Comparison of ENCODE assay signal across 37 cellular contexts in genomic region chr4:164304861-164305260, GRCh38.
DNase-seq lines count a peak whose midpoint lies in the region; ATAC-seq, FAIRE-seq and TF ChIP-seq lines count a peak whose summit lies in the region.
"Had no signal": no experiment of that assay in that cellular context is flagged by ENCODE, and none has a peak within 500 bp of the region (broad histone marks: within the 10 kb centered on the region; RNA-seq: fewer than 3 reads in every experiment).

No MANE protein-coding gene starts in this region.

- H3K4me3 ChIP-seq in HepG2 (replicated peaks in 1 of 3; ENCODE audit: insufficient read depth in 1 of 3, low read depth in 2 of 3, low read length in 3 of 3), result no peak overlapping the region
- H3K4me3 ChIP-seq: A549, heart left ventricle, K562, MG63, SJSA1, uterus had no signal

- H3K9me3 Mint-ChIP-seq in HFFc6, result peaks cover 44% of the 10 kb centered on the region
- H3K9me3 Mint-ChIP-seq: mesothelial cell of epicardium; stimulated activated naive CD8-positive, alpha-beta T cell treated with anti-CD3 and anti-CD28 coated beads, Interleukin-15, Interleukin-2, amounts not matched to agents 100 ng/mL and 50 ng/mL, for 24 hours had no signal

- no peaks in the 10 kb centered on the region for H3K79me2 ChIP-seq in HepG2 (ENCODE audit: insufficient read depth, low read length)

- H3K27me3 Mint-ChIP-seq in HFFc6 (ENCODE audit: insufficient read depth), result no peaks in the 10 kb centered on the region
- H3K27me3 Mint-ChIP-seq: activated T-helper 17 cell treated with anti-CD3 and anti-CD28 coated beads, Interleukin-2, amount 50 U/mL, for 72 hours; CD4-positive, CD25-positive, alpha-beta regulatory T cell; stimulated activated naive CD8-positive, alpha-beta T cell treated with anti-CD3 and anti-CD28 coated beads, Interleukin-15, Interleukin-2, amounts not matched to agents 100 ng/mL and 50 ng/mL, for 24 hours had no signal

- CTCF ChIA-PET in RWPE1 (lab: Yijun Ruan, JAX) (no interaction called here), HepG2 (lab: Yijun Ruan, JAX; ENCODE audit: low intra/inter-chr PET ratio, low total read pairs) (no interaction called here)

- no peak overlapping the region for H3K27ac ChIP-seq in RWPE1
- H3K27ac ChIP-seq in epithelial cell of prostate, result peak overlapping the region; percentile 9
- no peak overlapping the region for H3K27ac ChIP-seq in HepG2 (ENCODE audit: extremely low read length, insufficient read depth, low read length)
- H3K27ac ChIP-seq: A549, heart left ventricle, SJSA1, uterus, WERI-Rb-1 had no signal

- POLR2A ChIA-PET in RWPE1 (lab: Yijun Ruan, JAX; ENCODE audit: low non-redundant PET) (no interaction called here), HepG2 (lab: Yijun Ruan, JAX) (no interaction called here)

- 12% methylated on average over 2 of the region's 2 CpGs for WGBS in HepG2 (ENCODE audit: low lambda C conversion rate)

- H3K4me3 Mint-ChIP-seq in HFFc6, result no peak overlapping the region
- H3K4me3 Mint-ChIP-seq: activated T-helper 17 cell treated with anti-CD3 and anti-CD28 coated beads, Interleukin-2, amount 50 U/mL, for 72 hours; CD4-positive, CD25-positive, alpha-beta regulatory T cell; mesothelial cell of epicardium; stimulated activated naive CD8-positive, alpha-beta T cell treated with anti-CD3 and anti-CD28 coated beads, Interleukin-15, Interleukin-2, amounts not matched to agents 100 ng/mL and 50 ng/mL, for 24 hours had no signal

- H3K36me3 Mint-ChIP-seq in HFFc6 (ENCODE audit: low read depth), result no peaks in the 10 kb centered on the region
- H3K36me3 Mint-ChIP-seq: CD4-positive, CD25-positive, alpha-beta regulatory T cell; mesothelial cell of epicardium had no signal

- no peak for TF ChIP-seq RAD21 in HepG2 (CRISPR knock-in tag; IDR thresholded peaks at IDR 0.05)

- no peaks in the 10 kb centered on the region for H3K27me3 ChIP-seq in HepG2 (ENCODE audit: control insufficient read depth in 1 of 2, insufficient read depth in 2 of 2, low read length in 2 of 2)
- H3K27me3 ChIP-seq: heart left ventricle, MG63, SJSA1, uterus had no signal

- peak; percentile 3 for DNase-seq in ACHN
- DNase-seq in HS-27A (ENCODE audit: low read depth), result peak; percentile 19
- peak; percentile 4 for DNase-seq in RWPE1 (ENCODE audit: low spot score)
- DNase-seq in epithelial cell of prostate (ENCODE audit: low read depth, low spot score), result no peak
- no peak for DNase-seq in NCI-H2196 treated with DMSO at 0.1 percent for 48 hours (lab: John Stamatoyannopoulos, UW; ENCODE audit: unreplicated experiment)
- DNase-seq in HFFc6, result no peak
- DNase-seq in HepG2 (ENCODE audit: low spot score), result no peak
- DNase-seq in NCI-H345 (lab: John Stamatoyannopoulos, UW), result no peak
- DNase-seq: activated CD4-positive, alpha-beta T cell treated with anti-CD3 and anti-CD28 coated beads for 4 hours; activated naive CD4-positive, alpha-beta T cell treated with anti-CD3 and anti-CD28 coated beads, Interleukin-2, amount 50 U/mL, for 16 hours; AML-193; amniotic stem cell; Calu3; CD4-positive, CD25-positive, alpha-beta regulatory T cell; DMS79; effector CD8-positive, alpha-beta T cell; heart left ventricle; MG63; NCI-H1105 treated with DMSO at 0.1 percent for 48 hours; NCI-H187 treated with DMSO at 0.1 percent for 48 hours; NCI-H2171 treated with DMSO at 0.1 percent for 48 hours; NCI-H526 treated with DMSO at 0.1 percent for 48 hours; posterior cingulate gyrus; right cardiac atrium; stimulated activated CD4-positive, alpha-beta T cell treated with anti-CD3 and anti-CD28 coated beads, Interleukin-2, amount 100 ng/mL, for 24 hours; T1000; uterus; WERI-Rb-1 had no signal

- H3K4me2 ChIP-seq in HepG2 (ENCODE audit: low read depth, low read length), result no peak overlapping the region
- H3K4me2 ChIP-seq: A549 had no signal

- no peak overlapping the region for H2AFZ ChIP-seq in HepG2 (ENCODE audit: low read length)

- H3K36me3 ChIP-seq in HepG2 (replicated peaks in 1 of 2; ENCODE audit: control insufficient read depth in 1 of 2, insufficient read depth in 2 of 2, low read length in 2 of 2), result no peaks in the 10 kb centered on the region
- H3K36me3 ChIP-seq: heart left ventricle, MG63, SJSA1, uterus, WERI-Rb-1 had no signal

- H4K20me1 ChIP-seq in HepG2 (ENCODE audit: insufficient read depth, low read length), result no peaks in the 10 kb centered on the region

- TF ChIP-seq CTCF in RWPE1 (conservative IDR thresholded peaks at IDR 0.05; ENCODE audit: low read depth) (no peak), HFFc6 (IDR thresholded peaks at IDR 0.05) (no peak), HepG2 (CRISPR knock-in tag; IDR thresholded peaks at IDR 0.05) (no peak)

- no peak overlapping the region for H3K27ac Mint-ChIP-seq in HFFc6
- H3K27ac Mint-ChIP-seq: activated T-helper 17 cell treated with anti-CD3 and anti-CD28 coated beads, Interleukin-2, amount 50 U/mL, for 72 hours; CD4-positive, CD25-positive, alpha-beta regulatory T cell; mesothelial cell of epicardium; stimulated activated naive CD8-positive, alpha-beta T cell treated with anti-CD3 and anti-CD28 coated beads, Interleukin-15, Interleukin-2, amounts not matched to agents 100 ng/mL and 50 ng/mL, for 24 hours had no signal

- no peaks in the 10 kb centered on the region for H3K4me1 Mint-ChIP-seq in HFFc6 (ENCODE audit: low read depth)
- H3K4me1 Mint-ChIP-seq: activated T-helper 17 cell treated with anti-CD3 and anti-CD28 coated beads, Interleukin-2, amount 50 U/mL, for 72 hours; CD4-positive, CD25-positive, alpha-beta regulatory T cell; mesothelial cell of epicardium had no signal

- intact Hi-C loops in HepG2 (cut with micrococcal nuclease; ENCODE audit: unreplicated experiment), result no loop called here

- no peaks in the 10 kb centered on the region for H3K9me3 ChIP-seq in HepG2 (ENCODE audit: low read length)
- H3K9me3 ChIP-seq: A549, heart left ventricle, MG63, SJSA1, uterus had no signal

- in situ Hi-C loops in ACHN (cut with HindIII; ENCODE audit: low pct_ligation_motif_present, low pct_unique_long_range_greater_than_20kb, low sequenced_read_pairs), result no loop called here
- in situ Hi-C loops in HepG2 (cut with HindIII; ENCODE audit: extremely low pct_ligation_motif_present, low pct_unique_long_range_greater_than_20kb), result no loop called here

- TF ChIP-seq EP300 in HepG2 (IDR thresholded peaks at IDR 0.05; ENCODE audit: low read depth in 2 of 2, low read length in 2 of 2), result no peak
- TF ChIP-seq EP300 in HepG2 (CRISPR knock-in tag; IDR thresholded peaks at IDR 0.05; ENCODE audit: borderline replicate concordance), result no peak

- no peak for FAIRE-seq in HepG2 (lab: Jason Lieb, UNC)
- FAIRE-seq: A549, colon, H54, K562, keratinocyte had no signal

- H3K4me1 ChIP-seq in HepG2 (ENCODE audit: insufficient read depth, low read length), result no peaks in the 10 kb centered on the region
- H3K4me1 ChIP-seq: A549, heart left ventricle, uterus had no signal

- no peak for TF ChIP-seq POLR2A in HepG2 (IDR thresholded peaks at IDR 0.05; ENCODE audit: insufficient read depth in 1 of 2, low read depth in 2 of 2, low read length in 2 of 2)

- no peak overlapping the region for H3K9ac ChIP-seq in HepG2 (ENCODE audit: insufficient read depth, low read depth, low read length)

- BruUV-seq in HepG2 (replicated peaks; lab: Mats Ljungman, UMichigan), result no TSS peak

- no peak for ATAC-seq in HepG2
- ATAC-seq: A549; activated T-helper 17 cell treated with anti-CD3 and anti-CD28 coated beads, Interleukin-2, amount 50 U/mL, for 72 hours; heart left ventricle; K562; right cardiac atrium had no signal

TF ChIP-seq in HepG2, 621 proteins besides CTCF, POLR2A, EP300 and RAD21 (continues in another document):
- no peak for TF ChIP-seq ZNF510 (CRISPR knock-in tag; IDR thresholded peaks at IDR 0.05; ENCODE audit: low read depth)
- TF ChIP-seq ZNF263 (CRISPR knock-in tag; IDR thresholded peaks at IDR 0.05), result no peak
- no peak for TF ChIP-seq BATF2 (CRISPR knock-in tag; IDR thresholded peaks at IDR 0.05)
- no peak for TF ChIP-seq FOXO1 (CRISPR knock-in tag; IDR thresholded peaks at IDR 0.05)
- no peak for TF ChIP-seq ZNF143 (CRISPR knock-in tag; IDR thresholded peaks at IDR 0.05)
- TF ChIP-seq USF2 (IDR thresholded peaks at IDR 0.05; ENCODE audit: low read depth, low read length), result no peak
- no peak for TF ChIP-seq USF2 (CRISPR knock-in tag; IDR thresholded peaks at IDR 0.05; ENCODE audit: borderline replicate concordance)
- TF ChIP-seq ETS1 (CRISPR knock-in tag; IDR thresholded peaks at IDR 0.05), result no peak
- TF ChIP-seq SP5 (CRISPR knock-in tag; IDR thresholded peaks at IDR 0.05; ENCODE audit: borderline replicate concordance, low read depth), result no peak
- no peak for TF ChIP-seq TBL1XR1 (IDR thresholded peaks at IDR 0.05; ENCODE audit: borderline replicate concordance, low read length, partially characterized antibody)

Comparison
In these comparisons a context has a peak if more than half of its experiments do, and no peak if none do; other contexts are left out.
1. DNase-seq: peak in ACHN (single experiment), HS-27A (single experiment) and RWPE1 (single experiment); none in epithelial cell of prostate (single experiment), NCI-H2196 treated with DMSO at 0.1 percent for 48 hours (single experiment), HFFc6 (single experiment), HepG2 (single experiment) and NCI-H345 (single experiment).